Comparison of ENCODE assay signal across 8 cellular contexts in the genomic region with DNA sequence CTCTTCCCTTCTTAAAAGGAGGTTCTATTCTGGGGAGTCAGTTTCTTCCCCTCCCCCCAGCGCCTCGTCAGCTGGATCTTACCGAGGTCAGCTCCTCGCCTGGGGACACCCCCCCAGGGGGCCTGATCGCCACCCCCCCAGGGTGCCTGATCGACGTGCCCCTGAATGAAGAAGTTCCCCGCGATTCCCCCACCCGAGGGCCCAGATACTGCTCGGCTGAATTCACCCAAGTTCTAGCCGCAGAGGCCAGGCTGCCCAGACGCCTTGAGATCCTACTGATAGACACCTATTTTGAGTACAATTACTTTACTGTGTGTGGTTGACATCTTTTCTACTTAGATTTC. TPM values are rescaled to one million over a fixed set of nuclear protein-coding genes. Genes with fewer than 3 reads are reported as not detected.
DNase-seq lines count a peak whose midpoint lies in the region; ATAC-seq, FAIRE-seq and TF ChIP-seq lines count a peak whose summit lies in the region.

No MANE protein-coding gene starts in this region.

- no peaks in the 10 kb centered on the region for H3K27me3 ChIP-seq in keratinocyte (ENCODE audit: control insufficient read depth, extremely low read depth, insufficient read depth, low read length)
- no peaks in the 10 kb centered on the region for H3K27me3 ChIP-seq in testis

- peaks cover 11% of the 10 kb centered on the region for H3K27me3 Mint-ChIP-seq in T-helper 2 cell treated with Interferon-gamma antibody and Interleukin-4, amounts not matched to agents 5 μg/mL and 100 μg/mL, for 36 hours (ENCODE audit: low read depth)
- H3K27me3 Mint-ChIP-seq in activated T-helper 17 cell treated with anti-CD3 and anti-CD28 coated beads, Interleukin-2, amount 50 U/mL, for 72 hours = no peaks in the 10 kb centered on the region

- intact Hi-C loops in testis (cut with DNase I; ENCODE audit: low total_unique reads) = no loop called here

- H3K79me2 ChIP-seq in keratinocyte (ENCODE audit: control insufficient read depth, insufficient read depth, low read length) = peaks cover 37% of the 10 kb centered on the region

- H2AFZ ChIP-seq in keratinocyte (ENCODE audit: control insufficient read depth, low read length) = no peak overlapping the region

- TF ChIP-seq POLR2A in testis (IDR thresholded peaks at IDR 0.05) = no peak
- no peak for TF ChIP-seq POLR2A in H54 (IDR thresholded peaks at IDR 0.05; ENCODE audit: low read depth, low read length)

- dilution Hi-C loops in keratinocyte (cut with MboI; ENCODE audit: extremely low pct_ligation_motif_present, low sequenced_read_pairs) = no loop called here

- TF ChIP-seq CTCF in keratinocyte (optimal IDR thresholded peaks at IDR 0.05 in 1 of 3, IDR thresholded peaks at IDR 0.05 in 1 of 3, conservative IDR thresholded peaks at IDR 0.05 in 1 of 3; ENCODE audit: extremely low read depth in 1 of 3, insufficient read depth in 2 of 3, low read length in 3 of 3) (no peak), testis (IDR thresholded peaks at IDR 0.05) (no peak)

- peak overlapping the region; percentile 76 for H3K4me3 Mint-ChIP-seq in T-helper 2 cell treated with Interferon-gamma antibody and Interleukin-4, amounts not matched to agents 5 μg/mL and 100 μg/mL, for 36 hours
- H3K4me3 Mint-ChIP-seq in activated T-helper 17 cell treated with anti-CD3 and anti-CD28 coated beads, Interleukin-2, amount 50 U/mL, for 72 hours = peak overlapping the region; percentile 78

- H3K27ac Mint-ChIP-seq in T-helper 2 cell treated with Interferon-gamma antibody and Interleukin-4, amounts not matched to agents 5 μg/mL and 100 μg/mL, for 36 hours = peak overlapping the region; percentile 20
- H3K27ac Mint-ChIP-seq in activated T-helper 17 cell treated with anti-CD3 and anti-CD28 coated beads, Interleukin-2, amount 50 U/mL, for 72 hours = peak overlapping the region; percentile 67

- H3K9ac ChIP-seq in keratinocyte (ENCODE audit: control insufficient read depth, extremely low read depth, insufficient read depth, low read length) = peak overlapping the region; percentile 69

- H3K4me3 ChIP-seq in keratinocyte (ENCODE audit: control insufficient read depth in 2 of 3, extremely low read depth in 1 of 3, insufficient read depth in 2 of 3, low read depth in 1 of 3, low read length in 3 of 3) (peak overlapping the region; percentile 70 to 82 (median 74)), testis (peak overlapping the region; percentile 62 to 71)

- no peaks in the 10 kb centered on the region for H3K9me3 Mint-ChIP-seq in T-helper 2 cell treated with Interferon-gamma antibody and Interleukin-4, amounts not matched to agents 5 μg/mL and 100 μg/mL, for 36 hours
- H3K9me3 Mint-ChIP-seq in activated T-helper 17 cell treated with anti-CD3 and anti-CD28 coated beads, Interleukin-2, amount 50 U/mL, for 72 hours = no peaks in the 10 kb centered on the region

- peaks cover 25% of the 10 kb centered on the region for H3K4me1 Mint-ChIP-seq in T-helper 2 cell treated with Interferon-gamma antibody and Interleukin-4, amounts not matched to agents 5 μg/mL and 100 μg/mL, for 36 hours (ENCODE audit: low read depth)
- peaks cover 22% of the 10 kb centered on the region for H3K4me1 Mint-ChIP-seq in activated T-helper 17 cell treated with anti-CD3 and anti-CD28 coated beads, Interleukin-2, amount 50 U/mL, for 72 hours

- H4K20me1 ChIP-seq in keratinocyte (ENCODE audit: control insufficient read depth, extremely low read depth, insufficient read depth, low read length) = peaks cover 6% of the 10 kb centered on the region

- H3K27ac ChIP-seq in keratinocyte (ENCODE audit: control insufficient read depth, insufficient read depth, low read length) (no peak overlapping the region), testis (peak overlapping the region; percentile 62 to 95)

- ATAC-seq in activated T-helper 17 cell treated with anti-CD3 and anti-CD28 coated beads, Interleukin-2, amount 50 U/mL, for 72 hours (replicated peaks) = no peak
- ATAC-seq in GM18517 (IDR thresholded peaks at IDR 0.05; ENCODE audit: unreplicated experiment) = no peak

- H3K4me1 ChIP-seq in keratinocyte (ENCODE audit: control insufficient read depth, extremely low read depth, insufficient read depth, low read length) (peaks cover 32% of the 10 kb centered on the region), testis (peaks cover 36% of the 10 kb centered on the region)

- no peak for DNase-seq in T-helper 2 cell treated with Interferon-gamma antibody and Interleukin-4, amounts not matched to agents 5 μg/mL and 100 μg/mL, for 36 hours (ENCODE audit: low spot score)
- DNase-seq in T-helper 2 cell (no peak), keratinocyte (ENCODE audit: low read depth, low spot score) (no peak), testis (peak; percentile 42), H54 (ENCODE audit: insufficient read length, low spot score) (no peak)
- no peak for DNase-seq in stimulated activated CD8-positive, alpha-beta memory T cell treated with anti-CD3 and anti-CD28 coated beads, Interleukin-4, amount 100 ng/mL, for 48 hours

- H3K36me3 ChIP-seq in keratinocyte (ENCODE audit: control insufficient read depth in 2 of 2, extremely low read depth in 1 of 2, insufficient read depth in 2 of 2, low read length in 2 of 2) (peaks cover 0 to 3% of the 10 kb centered on the region in 2 experiments), testis (ENCODE audit: low read depth, missing control alignments) (no peaks in the 10 kb centered on the region)

- peaks cover 4% of the 10 kb centered on the region for H3K36me3 Mint-ChIP-seq in T-helper 2 cell treated with Interferon-gamma antibody and Interleukin-4, amounts not matched to agents 5 μg/mL and 100 μg/mL, for 36 hours (ENCODE audit: low read depth)
- H3K36me3 Mint-ChIP-seq in activated T-helper 17 cell treated with anti-CD3 and anti-CD28 coated beads, Interleukin-2, amount 50 U/mL, for 72 hours (ENCODE audit: low read depth) = peaks cover 14% of the 10 kb centered on the region

- FAIRE-seq in keratinocyte (lab: Jason Lieb, UNC) (no peak), H54 (lab: Jason Lieb, UNC) (no peak)

- H3K4me2 ChIP-seq in keratinocyte (ENCODE audit: control insufficient read depth, extremely low read depth, insufficient read depth, low read depth, low read length) = peak overlapping the region; percentile 70

- WGBS in testis, 2 donors = 4 to 6% methylated on average over 5 to 13 of the region's 13 CpGs

- H3K9me3 ChIP-seq in keratinocyte (ENCODE audit: control insufficient read depth, low read depth, low read length) (no peaks in the 10 kb centered on the region), testis (no peaks in the 10 kb centered on the region)

- peaks cover 5% of the 10 kb centered on the region for H3K9me1 ChIP-seq in keratinocyte (ENCODE audit: control insufficient read depth, extremely low read depth, insufficient read depth, low read length)

RNA-seq across cellular contexts. Expression of gene RAB11FIP3, which starts 1.4 kb away (rescaled TPM):
- total RNA-seq in activated T-helper 17 cell treated with anti-CD3 and anti-CD28 coated beads, Interleukin-2, amount 50 U/mL, for 72 hours = 10 to 100 TPM; 26.9 to 28.3 TPM
- polyA plus RNA-seq in keratinocyte (6.0 to 10.0 TPM (median 6.4 TPM) in 3 replicates), testis (ENCODE audit: insufficient read depth, low read depth, low replicate concordance) (61.7 TPM)
- 23.7 TPM for polyA plus RNA-seq in keratinocyte (2011; ENCODE audit: low read depth)
- polyA plus RNA-seq in keratinocyte (2011; cell fraction: cytosol; rRNA removed) = 6.0 and 11.7 TPM in 2 replicates
- polyA plus RNA-seq in keratinocyte (2011; cell fraction: nucleus; rRNA removed) = 21.5 and 31.5 TPM in 2 replicates
- 15.1 and 21.1 TPM in 2 replicates for polyA plus RNA-seq in keratinocyte (2012; ENCODE audit: low replicate concordance)
- polyA minus RNA-seq in keratinocyte = 10.6 to 22.2 TPM (median 12.6 TPM) in 3 replicates
- 16.9 TPM for polyA minus RNA-seq in keratinocyte (2011; cell fraction: cytosol; rRNA and poly(A)+ RNA removed)
- 16.5 and 17.5 TPM in 2 replicates for polyA minus RNA-seq in keratinocyte (2011; cell fraction: nucleus; rRNA and poly(A)+ RNA removed)
- total RNA-seq in testis = 100 to 1,000 TPM; 166 to 186 TPM

RNA-seq across cellular contexts. Expression of gene DECR2, which starts 25.2 kb away (rescaled TPM):
- total RNA-seq in activated T-helper 17 cell treated with anti-CD3 and anti-CD28 coated beads, Interleukin-2, amount 50 U/mL, for 72 hours = 10 to 100 TPM; 12.0 to 12.7 TPM
- polyA plus RNA-seq in keratinocyte (14.2 to 28.1 TPM (median 18.8 TPM) in 3 replicates), testis (ENCODE audit: insufficient read depth, low read depth, low replicate concordance) (33.2 TPM)
- polyA plus RNA-seq in keratinocyte (2011; ENCODE audit: low read depth) = 3.4 TPM
- polyA plus RNA-seq in keratinocyte (2011; cell fraction: cytosol; rRNA removed) = 11.2 and 27.9 TPM in 2 replicates
- 49.1 and 72.8 TPM in 2 replicates for polyA plus RNA-seq in keratinocyte (2011; cell fraction: nucleus; rRNA removed)
- 18.5 and 22.1 TPM in 2 replicates for polyA plus RNA-seq in keratinocyte (2012; ENCODE audit: low replicate concordance)
- polyA minus RNA-seq in keratinocyte = 11.0 to 15.0 TPM (median 14.6 TPM) in 3 replicates
- polyA minus RNA-seq in keratinocyte (2011; cell fraction: cytosol; rRNA and poly(A)+ RNA removed) = 36.4 TPM
- 16.1 and 16.4 TPM in 2 replicates for polyA minus RNA-seq in keratinocyte (2011; cell fraction: nucleus; rRNA and poly(A)+ RNA removed)
- total RNA-seq in testis = 10 to 100 TPM; 52.2 to 56.1 TPM

RNA-seq across cellular contexts. Expression of gene NME4, which starts 29.9 kb away (rescaled TPM):
- total RNA-seq in activated T-helper 17 cell treated with anti-CD3 and anti-CD28 coated beads, Interleukin-2, amount 50 U/mL, for 72 hours = 10 to 100 TPM; 21.8 to 41.9 TPM
- 140 to 246 TPM (median 141 TPM) in 3 replicates for polyA plus RNA-seq in keratinocyte
- polyA plus RNA-seq in keratinocyte (2011; ENCODE audit: low read depth) = 14.3 TPM
- polyA plus RNA-seq in keratinocyte (2011; cell fraction: cytosol; rRNA removed) = 135 and 258 TPM in 2 replicates
- 64.4 and 78.5 TPM in 2 replicates for polyA plus RNA-seq in keratinocyte (2011; cell fraction: nucleus; rRNA removed)
- polyA plus RNA-seq in keratinocyte (2012; ENCODE audit: low replicate concordance) = 69.8 and 219 TPM in 2 replicates
- 73.3 to 166 TPM (median 132 TPM) in 3 replicates for polyA minus RNA-seq in keratinocyte
- polyA minus RNA-seq in keratinocyte (2011; cell fraction: cytosol; rRNA and poly(A)+ RNA removed) = 233 TPM
- polyA minus RNA-seq in keratinocyte (2011; cell fraction: nucleus; rRNA and poly(A)+ RNA removed) = 24.5 and 31.2 TPM in 2 replicates
- total RNA-seq in testis = 100 to 1,000 TPM in 1 of 2 donors, 10 to 100 TPM in 1; 87.5 to 107 TPM
- 79.2 TPM for polyA plus RNA-seq in testis (ENCODE audit: insufficient read depth, low read depth, low replicate concordance)

RNA-seq across cellular contexts. Expression of gene PGAP6, which starts 45.1 kb away (rescaled TPM):
- total RNA-seq in activated T-helper 17 cell treated with anti-CD3 and anti-CD28 coated beads, Interleukin-2, amount 50 U/mL, for 72 hours = 10 to 100 TPM; 25.6 to 26.1 TPM
- polyA plus RNA-seq in keratinocyte (25.5 to 47.7 TPM (median 46.7 TPM) in 3 replicates), testis (ENCODE audit: insufficient read depth, low read depth, low replicate concordance) (121 TPM)
- 11.1 TPM for polyA plus RNA-seq in keratinocyte (2011; ENCODE audit: low read depth)
- polyA plus RNA-seq in keratinocyte (2011; cell fraction: cytosol; rRNA removed) = 31.2 and 69.0 TPM in 2 replicates
- polyA plus RNA-seq in keratinocyte (2011; cell fraction: nucleus; rRNA removed) = 73.9 and 87.9 TPM in 2 replicates
- 17.3 and 45.4 TPM in 2 replicates for polyA plus RNA-seq in keratinocyte (2012; ENCODE audit: low replicate concordance)
- polyA minus RNA-seq in keratinocyte = 59.0 to 184 TPM (median 84.8 TPM) in 3 replicates
- polyA minus RNA-seq in keratinocyte (2011; cell fraction: cytosol; rRNA and poly(A)+ RNA removed) = 97.6 TPM
- polyA minus RNA-seq in keratinocyte (2011; cell fraction: nucleus; rRNA and poly(A)+ RNA removed) = 39.6 and 42.3 TPM in 2 replicates
- total RNA-seq in testis = 100 to 1,000 TPM; 261 to 265 TPM

RNA-seq across cellular contexts. Expression of gene MRPL28, which starts 56.5 kb away (rescaled TPM):
- total RNA-seq in activated T-helper 17 cell treated with anti-CD3 and anti-CD28 coated beads, Interleukin-2, amount 50 U/mL, for 72 hours = 10 to 100 TPM; 63.4 to 86.2 TPM
- polyA plus RNA-seq in keratinocyte (115 to 142 TPM (median 128 TPM) in 3 replicates), testis (ENCODE audit: insufficient read depth, low read depth, low replicate concordance) (161 TPM)
- 15.8 TPM for polyA plus RNA-seq in keratinocyte (2011; ENCODE audit: low read depth)
- 91.8 and 171 TPM in 2 replicates for polyA plus RNA-seq in keratinocyte (2011; cell fraction: cytosol; rRNA removed)
- 77.5 and 95.9 TPM in 2 replicates for polyA plus RNA-seq in keratinocyte (2011; cell fraction: nucleus; rRNA removed)
- 49.9 and 148 TPM in 2 replicates for polyA plus RNA-seq in keratinocyte (2012; ENCODE audit: low replicate concordance)
- polyA minus RNA-seq in keratinocyte = 50.2 to 87.3 TPM (median 56.9 TPM) in 3 replicates
- polyA minus RNA-seq in keratinocyte (2011; cell fraction: cytosol; rRNA and poly(A)+ RNA removed) = 83.3 TPM
- polyA minus RNA-seq in keratinocyte (2011; cell fraction: nucleus; rRNA and poly(A)+ RNA removed) = 23.4 and 27.0 TPM in 2 replicates
- total RNA-seq in testis = 100 to 1,000 TPM; 108 to 119 TPM

Comparison
In these comparisons a context has a peak if more than half of its experiments do, and no peak if none do; other contexts are left out.
1. RNA of gene RAB11FIP3, which starts 1.4 kb away (total RNA-seq): 166 to 186 TPM in testis; 26.9 to 28.3 TPM in activated T-helper 17 cell treated with anti-CD3 and anti-CD28 coated beads, Interleukin-2, amount 50 U/mL, for 72 hours; every median in the first group is over 4 times any median in the second.